ENCODE assay signal across 8 cellular contexts in genomic region chr2:85504434-85505261, GRCh38. TPM values are rescaled to one million over a fixed set of nuclear protein-coding genes. Genes with fewer than 3 reads are reported as not detected.
DNase-seq lines count a peak whose midpoint lies in the region; ATAC-seq and TF ChIP-seq lines count a peak whose summit lies in the region.

No MANE protein-coding gene starts in this region.

- H3K36me3 ChIP-seq in neuronal stem cell (replicated peaks in 1 of 2; ENCODE audit: control insufficient read depth in 2 of 2, insufficient read depth in 2 of 2, low read length in 2 of 2) = no peaks in the 10 kb centered on the region

- H3K27me3 Mint-ChIP-seq in chondrocyte (ENCODE audit: low read depth) = no peaks in the 10 kb centered on the region
- H3K27me3 Mint-ChIP-seq in T-helper 2 cell treated with Interferon-gamma antibody and Interleukin-4, amounts not matched to agents 5 μg/mL and 100 μg/mL, for 36 hours (ENCODE audit: low read depth) = no peaks in the 10 kb centered on the region
- H3K27me3 Mint-ChIP-seq in natural killer cell treated with Interleukin-12 subunit alpha and Interleukin-12 subunit beta and Interleukin-15 and Interleukin-18, amount 100 ng/mL, for 72 hours = no peaks in the 10 kb centered on the region

- no peaks in the 10 kb centered on the region for H3K36me3 Mint-ChIP-seq in chondrocyte (ENCODE audit: low read depth)
- H3K36me3 Mint-ChIP-seq in T-helper 2 cell treated with Interferon-gamma antibody and Interleukin-4, amounts not matched to agents 5 μg/mL and 100 μg/mL, for 36 hours (ENCODE audit: low read depth) = no peaks in the 10 kb centered on the region
- H3K36me3 Mint-ChIP-seq in natural killer cell treated with Interleukin-12 subunit alpha and Interleukin-12 subunit beta and Interleukin-15 and Interleukin-18, amount 100 ng/mL, for 72 hours = no peaks in the 10 kb centered on the region

- H3K9me3 ChIP-seq in neuronal stem cell (replicated peaks in 1 of 2; ENCODE audit: control insufficient read depth in 2 of 2, insufficient read depth in 1 of 2, low read depth in 1 of 2, low read length in 2 of 2) = no peaks in the 10 kb centered on the region

- no peak overlapping the region for H2BK15ac ChIP-seq in neuronal stem cell (ENCODE audit: low read length)

- peaks cover 38% of the 10 kb centered on the region for H3K4me1 Mint-ChIP-seq in chondrocyte (ENCODE audit: low read depth)
- peaks cover 1% of the 10 kb centered on the region for H3K4me1 Mint-ChIP-seq in T-helper 2 cell treated with Interferon-gamma antibody and Interleukin-4, amounts not matched to agents 5 μg/mL and 100 μg/mL, for 36 hours (ENCODE audit: low read depth)
- peaks cover 0 to 6% of the 10 kb centered on the region in 2 donors for H3K4me1 Mint-ChIP-seq in natural killer cell treated with Interleukin-12 subunit alpha and Interleukin-12 subunit beta and Interleukin-15 and Interleukin-18, amount 100 ng/mL, for 72 hours (ENCODE audit: low read depth in 2 of 2)

- DNase-seq in DMS 273 (lab: John Stamatoyannopoulos, UW; ENCODE audit: unreplicated experiment) (peak; percentile 94), NCI-H2171 (lab: John Stamatoyannopoulos, UW) (peak; percentile 32), chondrocyte (ENCODE audit: low spot score) (no peak), neuronal stem cell (ENCODE audit: low spot score) (no peak), NCI-H128 (lab: John Stamatoyannopoulos, UW; ENCODE audit: unreplicated experiment) (no peak)
- no peak for DNase-seq in T-helper 2 cell treated with Interferon-gamma antibody and Interleukin-4, amounts not matched to agents 5 μg/mL and 100 μg/mL, for 36 hours (ENCODE audit: low spot score)
- DNase-seq in natural killer cell treated with Interleukin-12 subunit alpha and Interleukin-12 subunit beta and Interleukin-15 and Interleukin-18, amount 100 ng/mL, for 72 hours (ENCODE audit: low spot score) = no peak

- no peak overlapping the region for H3K4me3 ChIP-seq in neuronal stem cell (ENCODE audit: low read length in 2 of 2)

- no CpG with 5 or more reads among the region's 9 CpGs for WGBS in neuronal stem cell (ENCODE audit: extremely low coverage in 2 of 2, insufficient read length in 2 of 2, insufficient replicate concordance in 1 of 2), 2 donors

- no peaks in the 10 kb centered on the region for H3K4me1 ChIP-seq in neuronal stem cell (ENCODE audit: control insufficient read depth in 2 of 2, insufficient read depth in 1 of 2, low read depth in 1 of 2, low read length in 2 of 2)

- peak overlapping the region; percentile 18 for H3K23ac ChIP-seq in neuronal stem cell (ENCODE audit: low read depth, low read length, poor library complexity)

- H3K4me2 ChIP-seq in neuronal stem cell (ENCODE audit: insufficient read depth, low read length, poor library complexity, severe bottlenecking) = no peak overlapping the region

- no peak overlapping the region for H3K4me3 Mint-ChIP-seq in chondrocyte (ENCODE audit: unreplicated experiment)
- no peak overlapping the region for H3K4me3 Mint-ChIP-seq in T-helper 2 cell treated with Interferon-gamma antibody and Interleukin-4, amounts not matched to agents 5 μg/mL and 100 μg/mL, for 36 hours
- H3K4me3 Mint-ChIP-seq in natural killer cell treated with Interleukin-12 subunit alpha and Interleukin-12 subunit beta and Interleukin-15 and Interleukin-18, amount 100 ng/mL, for 72 hours = no peak overlapping the region

- H3K27me3 ChIP-seq in neuronal stem cell (ENCODE audit: control insufficient read depth in 3 of 3, insufficient read depth in 3 of 3, low read depth in 1 of 3, low read length in 3 of 3) = peaks cover 0 to 15% (median 0%) of the 10 kb centered on the region in 3 experiments

- ATAC-seq in GM21526 (IDR thresholded peaks at IDR 0.05; ENCODE audit: low FRiP score, unreplicated experiment) = no peak
- no peak for ATAC-seq in natural killer cell treated with Interleukin-12 subunit alpha and Interleukin-12 subunit beta and Interleukin-15 and Interleukin-18, amount 100 ng/mL, for 72 hours

- H3K14ac ChIP-seq in neuronal stem cell (ENCODE audit: low read length) = peak overlapping the region; percentile 61

- H3K27ac Mint-ChIP-seq in chondrocyte (ENCODE audit: unreplicated experiment) = peak overlapping the region; percentile 96
- H3K27ac Mint-ChIP-seq in T-helper 2 cell treated with Interferon-gamma antibody and Interleukin-4, amounts not matched to agents 5 μg/mL and 100 μg/mL, for 36 hours = no peak overlapping the region
- no peak overlapping the region for H3K27ac Mint-ChIP-seq in natural killer cell treated with Interleukin-12 subunit alpha and Interleukin-12 subunit beta and Interleukin-15 and Interleukin-18, amount 100 ng/mL, for 72 hours

- no peak overlapping the region for H3K18ac ChIP-seq in neuronal stem cell (ENCODE audit: low read length)

- no peak overlapping the region for H2AFZ ChIP-seq in neuronal stem cell (ENCODE audit: low read length)

- no peak overlapping the region for H2BK12ac ChIP-seq in neuronal stem cell (ENCODE audit: low read length)

- no peak overlapping the region for H2BK120ac ChIP-seq in neuronal stem cell (ENCODE audit: low read depth, low read length)

- H3K9me3 Mint-ChIP-seq in chondrocyte (ENCODE audit: low read depth) = no peaks in the 10 kb centered on the region
- no peaks in the 10 kb centered on the region for H3K9me3 Mint-ChIP-seq in T-helper 2 cell treated with Interferon-gamma antibody and Interleukin-4, amounts not matched to agents 5 μg/mL and 100 μg/mL, for 36 hours
- no peaks in the 10 kb centered on the region for H3K9me3 Mint-ChIP-seq in natural killer cell treated with Interleukin-12 subunit alpha and Interleukin-12 subunit beta and Interleukin-15 and Interleukin-18, amount 100 ng/mL, for 72 hours

- H4K8ac ChIP-seq in neuronal stem cell (ENCODE audit: low read depth, low read length) = no peak overlapping the region

- no peaks in the 10 kb centered on the region for H3K79me1 ChIP-seq in neuronal stem cell (ENCODE audit: low read depth, low read length)

- no peak overlapping the region for H3K9ac ChIP-seq in neuronal stem cell (ENCODE audit: low read depth, low read length, poor library complexity)

- H3K27ac ChIP-seq in neuronal stem cell (replicated peaks; ENCODE audit: low read length) = no peak overlapping the region

- no peak overlapping the region for H2BK5ac ChIP-seq in neuronal stem cell (ENCODE audit: low read length)

- H2AK5ac ChIP-seq in neuronal stem cell (ENCODE audit: low read depth, low read length) = no peak overlapping the region

- H4K91ac ChIP-seq in neuronal stem cell (ENCODE audit: low read depth, low read length, poor library complexity) = no peak overlapping the region

- no peak overlapping the region for H3K4ac ChIP-seq in neuronal stem cell (ENCODE audit: low read length)

- TF ChIP-seq CTCF in chondrocyte (IDR thresholded peaks at IDR 0.05) = no peak

RNA-seq across cellular contexts. Expression of gene MAT2A, which starts 34.3 kb away (rescaled TPM):
- total RNA-seq in chondrocyte = 119 to 155 TPM (median 144 TPM) in 3 replicates
- polyA plus RNA-seq in neuronal stem cell (2013, experiment 1 of 2) = 158 TPM
- 153 TPM for polyA plus RNA-seq in neuronal stem cell (2013, experiment 2 of 2)
- total RNA-seq in natural killer cell treated with Interleukin-12 subunit alpha and Interleukin-12 subunit beta and Interleukin-15 and Interleukin-18, amount 100 ng/mL, for 72 hours = 100 to 1,000 TPM; 246 to 503 TPM

RNA-seq across cellular contexts. Expression of gene GGCX, which starts 56.6 kb away (rescaled TPM):
- total RNA-seq in chondrocyte = 55.7 to 78.6 TPM (median 58.6 TPM) in 3 replicates
- polyA plus RNA-seq in neuronal stem cell (2013, experiment 1 of 2) = 22.7 TPM
- polyA plus RNA-seq in neuronal stem cell (2013, experiment 2 of 2) = 22.4 TPM
- 10 to 100 TPM; 24.9 to 37.1 TPM for total RNA-seq in natural killer cell treated with Interleukin-12 subunit alpha and Interleukin-12 subunit beta and Interleukin-15 and Interleukin-18, amount 100 ng/mL, for 72 hours

Comparison
In these comparisons a context has a peak if more than half of its experiments do, and no peak if none do; other contexts are left out.
1. DNase-seq: peak in DMS 273 (single experiment) and NCI-H2171 (single experiment); none in chondrocyte (single experiment), neuronal stem cell (single experiment), T-helper 2 cell treated with Interferon-gamma antibody and Interleukin-4, amounts not matched to agents 5 μg/mL and 100 μg/mL, for 36 hours (single experiment), NCI-H128 (single experiment) and natural killer cell treated with Interleukin-12 subunit alpha and Interleukin-12 subunit beta and Interleukin-15 and Interleukin-18, amount 100 ng/mL, for 72 hours (single experiment).